12 cellular contexts compared by ENCODE assay signal in the genomic region with DNA sequence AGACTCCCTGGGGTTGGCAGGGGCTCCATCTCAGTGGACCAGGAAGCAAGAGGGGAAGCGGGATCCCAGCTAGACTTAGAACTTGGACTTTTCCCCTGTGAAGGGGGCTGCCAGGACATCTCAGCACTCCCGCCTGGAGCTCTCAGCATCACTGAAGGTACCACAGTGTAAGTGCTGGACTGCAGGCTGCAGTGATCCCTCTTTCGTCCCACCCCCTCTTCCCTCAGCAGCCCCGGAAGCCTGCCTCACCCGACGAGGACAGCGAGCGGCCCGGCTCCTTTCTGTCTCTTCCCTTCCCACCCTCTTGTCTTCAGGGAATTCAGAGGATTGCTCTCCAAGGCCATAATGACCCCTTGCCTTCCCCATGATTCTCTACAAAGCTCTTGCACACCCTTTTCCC.
"Had no signal": no experiment of that assay in that cellular context is flagged by ENCODE, and none has a peak within 500 bp of the region (broad histone marks: within the 10 kb centered on the region; RNA-seq: fewer than 3 reads in every experiment).

No MANE protein-coding gene starts in this region.

- H3K4me1 Mint-ChIP-seq: activated B cell treated with CpG ODN at 0.5 μM for 24 hours; activated naive CD8-positive, alpha-beta T cell treated with anti-CD3 and anti-CD28 coated beads for 36 hours; activated T-helper 17 cell treated with anti-CD3 and anti-CD28 coated beads, Interleukin-2, amount 50 U/mL, for 72 hours had no signal

- H3K36me3 ChIP-seq: pancreas, thyroid gland had no signal

- H3K9me3 Mint-ChIP-seq: activated B cell treated with CpG ODN at 0.5 μM for 24 hours; activated CD4-positive, alpha-beta memory T cell treated with anti-CD3 and anti-CD28 coated beads for 36 hours; activated naive CD8-positive, alpha-beta T cell treated with anti-CD3 and anti-CD28 coated beads for 36 hours; activated T-helper 17 cell treated with anti-CD3 and anti-CD28 coated beads, Interleukin-2, amount 50 U/mL, for 72 hours; effector memory CD8-positive, alpha-beta T cell; stimulated activated naive B cell treated with anti-CD40 and anti-IgM and Interleukin-4, amounts not matched to agents 10 μg/mL and 1 μg/mL and 100 μg/mL, for 72 hours had no signal

- H3K4me1 ChIP-seq: pancreas had no signal

- H3K4me3 Mint-ChIP-seq: activated B cell treated with CpG ODN at 0.5 μM for 24 hours; activated CD4-positive, alpha-beta memory T cell treated with anti-CD3 and anti-CD28 coated beads for 36 hours; activated naive CD8-positive, alpha-beta T cell treated with anti-CD3 and anti-CD28 coated beads for 36 hours; activated T-helper 17 cell treated with anti-CD3 and anti-CD28 coated beads, Interleukin-2, amount 50 U/mL, for 72 hours; effector memory CD8-positive, alpha-beta T cell; stimulated activated naive B cell treated with anti-CD40 and anti-IgM and Interleukin-4, amounts not matched to agents 10 μg/mL and 1 μg/mL and 100 μg/mL, for 72 hours had no signal

- H3K9me3 ChIP-seq: pancreas, thyroid gland had no signal

- H3K27me3 Mint-ChIP-seq: activated naive CD8-positive, alpha-beta T cell treated with anti-CD3 and anti-CD28 coated beads for 36 hours; stimulated activated naive B cell treated with anti-CD40 and anti-IgM and Interleukin-4, amounts not matched to agents 10 μg/mL and 1 μg/mL and 100 μg/mL, for 72 hours had no signal

- H3K27ac ChIP-seq: pancreas, thyroid gland had no signal

- H3K27me3 ChIP-seq: pancreas, thyroid gland had no signal

- H3K4me3 ChIP-seq: pancreas, thyroid gland had no signal

- H3K27ac Mint-ChIP-seq: activated B cell treated with CpG ODN at 0.5 μM for 24 hours; activated CD4-positive, alpha-beta memory T cell treated with anti-CD3 and anti-CD28 coated beads for 36 hours; activated naive CD8-positive, alpha-beta T cell treated with anti-CD3 and anti-CD28 coated beads for 36 hours; activated T-helper 17 cell treated with anti-CD3 and anti-CD28 coated beads, Interleukin-2, amount 50 U/mL, for 72 hours; effector memory CD8-positive, alpha-beta T cell; stimulated activated naive B cell treated with anti-CD40 and anti-IgM and Interleukin-4, amounts not matched to agents 10 μg/mL and 1 μg/mL and 100 μg/mL, for 72 hours had no signal

- ATAC-seq: activated T-helper 17 cell treated with anti-CD3 and anti-CD28 coated beads, Interleukin-2, amount 50 U/mL, for 72 hours; effector memory CD8-positive, alpha-beta T cell; stimulated activated naive B cell treated with anti-CD40 and anti-IgM and Interleukin-4, amounts not matched to agents 10 μg/mL and 1 μg/mL and 100 μg/mL, for 72 hours had no signal

- DNase-seq: activated B cell treated with CpG ODN at 0.5 μM for 24 hours; activated CD4-positive, alpha-beta memory T cell treated with anti-CD3 and anti-CD28 coated beads for 36 hours; activated CD4-positive, alpha-beta T cell treated with anti-CD3 and anti-CD28 coated beads for 4 hours; activated naive CD4-positive, alpha-beta T cell; activated naive CD8-positive, alpha-beta T cell treated with anti-CD3 and anti-CD28 coated beads for 36 hours; activated T-cell treated with anti-CD3 and anti-CD28 coated beads for 4 hours; amniotic stem cell; effector memory CD8-positive, alpha-beta T cell; pancreas; stimulated activated naive B cell treated with anti-CD40 and anti-IgM and Interleukin-4, amounts not matched to agents 10 μg/mL and 1 μg/mL and 100 μg/mL, for 72 hours had no signal

- H3K36me3 Mint-ChIP-seq: activated CD4-positive, alpha-beta memory T cell treated with anti-CD3 and anti-CD28 coated beads for 36 hours; activated naive CD8-positive, alpha-beta T cell treated with anti-CD3 and anti-CD28 coated beads for 36 hours had no signal
